8 cellular contexts compared by ENCODE assay signal in genomic region chr20:43457640-43458421, GRCh38. TPM values are rescaled to one million over a fixed set of nuclear protein-coding genes. Genes with fewer than 3 reads are reported as not detected.
DNase-seq lines count a peak whose midpoint lies in the region; ATAC-seq and TF ChIP-seq lines count a peak whose summit lies in the region.

TSS of gene SRSF6 (plus strand) at chr20:43457896. CDS start at chr20:43458034, 138 bp downstream.

- peak; percentile 97 to 99 for DNase-seq in Caco-2
- peak; percentile 99 for DNase-seq in HT-29 (ENCODE audit: low spot score)
- DNase-seq in NT2/D1 (ENCODE audit: low read depth, low spot score) = peak; percentile 86
- DNase-seq in activated CD8-positive, alpha-beta memory T cell treated with anti-CD3 and anti-CD28 coated beads, Interleukin-2, amount 50 U/mL, for 24 hours (ENCODE audit: extremely low read depth) = peak; percentile 81
- peak; percentile 96 for DNase-seq in midbrain (lab: John Stamatoyannopoulos, UW)
- peak; percentile 85 to 86 for DNase-seq in stimulated activated CD8-positive, alpha-beta memory T cell treated with anti-CD3 and anti-CD28 coated beads, Interleukin-15, amount 100 ng/mL, for 48 hours (ENCODE audit: low read depth in 2 of 2)

- H3K4me1 ChIP-seq in Caco-2 = peaks cover 11% of the 10 kb centered on the region
- peaks cover 3% of the 10 kb centered on the region for H3K4me1 ChIP-seq in NT2/D1 (ENCODE audit: insufficient read depth, insufficient read length)

- in situ Hi-C loops in endometrial microvascular endothelial cells (cut with HindIII; ENCODE audit: inconsistent ontology term, low pct_unique_long_range_greater_than_20kb, low sequenced_read_pairs) = no loop called here

- H3K4me1 Mint-ChIP-seq in Caco-2 (ENCODE audit: low read depth, unreplicated experiment) = peaks cover 24% of the 10 kb centered on the region

- H3K27ac Mint-ChIP-seq in Caco-2 (ENCODE audit: unreplicated experiment) = peak within 1 kb of the TSS; percentile 100

- no peaks in the 10 kb centered on the region for H3K9me3 Mint-ChIP-seq in Caco-2 (ENCODE audit: unreplicated experiment)

- H3K4me3 Mint-ChIP-seq in Caco-2 (ENCODE audit: unreplicated experiment) = peak within 1 kb of the TSS; percentile 75

- H3K27me3 ChIP-seq in Caco-2 (replicated peaks; ENCODE audit: control insufficient read depth, insufficient read depth, low read length) (no peaks in the 10 kb centered on the region), NT2/D1 (ENCODE audit: insufficient read depth, insufficient read length) (peaks cover 2% of the 10 kb centered on the region)

- peak within 1 kb of the TSS; percentile 99 for H3K9ac ChIP-seq in NT2/D1 (ENCODE audit: insufficient read length, low read depth)

- peak; percentile 81 for ATAC-seq in GM21360 (IDR thresholded peaks at IDR 0.05; ENCODE audit: unreplicated experiment)

- peak within 1 kb of the TSS; percentile 90 for H3K4me3 ChIP-seq in Caco-2 (ENCODE audit: low read depth, low read length)
- H3K4me3 ChIP-seq in NT2/D1 (ENCODE audit: insufficient read length, low read depth) = peak within 1 kb of the TSS; percentile 93

- no peaks in the 10 kb centered on the region for H3K27me3 Mint-ChIP-seq in Caco-2 (ENCODE audit: insufficient read depth, unreplicated experiment)

- CTCF ChIA-PET in Caco-2 (lab: Charles Lee) = interaction anchor here (0.7 to 2.2 kb wide), 6 partner anchors 9 to 1765 kb away, joined by 3 to 16 read pairs (median 4); no protein-coding TSS in a partner anchor

- H3K9me3 ChIP-seq in Caco-2 = no peaks in the 10 kb centered on the region
- H3K9me3 ChIP-seq in NT2/D1 (ENCODE audit: insufficient read depth, low read length) = peaks cover 9% of the 10 kb centered on the region; the same call in 1 of the 2 replicates

- intact Hi-C loops in Caco-2 (cut with micrococcal nuclease; ENCODE audit: unreplicated experiment) = loop anchor here (1.0 to 2.0 kb wide), 2 partner anchors 56 to 133 kb away; partner anchors contain the start of gene IFT52

- H3K36me3 ChIP-seq in Caco-2 (ENCODE audit: control insufficient read depth, insufficient read depth, low read length) (peaks cover 7% of the 10 kb centered on the region), NT2/D1 (ENCODE audit: insufficient read depth, insufficient read length, low read length) (peaks cover 42% of the 10 kb centered on the region)

- BruUV-seq in Caco-2 (replicated peaks; lab: Mats Ljungman, UMichigan) = no TSS peak

- H3K36me3 Mint-ChIP-seq in Caco-2 (ENCODE audit: insufficient read depth, unreplicated experiment) = peaks cover 59% of the 10 kb centered on the region

- POLR2A ChIA-PET in Caco-2 (lab: Charles Lee) = interaction anchor here (0.5 to 3.2 kb wide), 33 partner anchors 9 to 1765 kb away, joined by 3 to 42 read pairs (median 4); partner anchors contain the start of genes IFT52 and SGK2

- TF ChIP-seq CTCF in Caco-2 (IDR thresholded peaks at IDR 0.05; ENCODE audit: insufficient read depth in 1 of 2, low read depth in 1 of 2, low read length in 1 of 2, severe bottlenecking in 1 of 2, unreplicated experiment in 1 of 2) = no peak

RNA-seq across cellular contexts. Expression of gene SRSF6, which starts in this region (rescaled TPM):
- total RNA-seq in Caco-2 (2022) = 312 and 335 TPM in 2 replicates
- 68.8 and 78.6 TPM in 2 replicates for total RNA-seq in HT-29 (2014; rRNA removed; shearing (Covaris generic))
- total RNA-seq in endometrial microvascular endothelial cells (ENCODE audit: inconsistent ontology term) = 70.9 TPM

Comparison
In these comparisons a context has a peak if more than half of its experiments do, and no peak if none do; other contexts are left out.
1. Peak in every context shown above with its lines: DNase-seq, ATAC-seq and H3K4me3 ChIP-seq.